1 cellular context compared by ENCODE assay signal in genomic region chr12:6470375-6471163, GRCh38.
TF ChIP-seq lines count a peak whose summit lies in the region.

Gene VAMP1, minus strand, starts transcription at chr12:6470677. Its CDS starts 146 bp downstream, at chr12:6470531.

TF ChIP-seq in HepG2, 621 proteins besides CTCF, POLR2A, EP300 and RAD21 (continued from another document and continues in another):
- TF ChIP-seq ZGPAT (CRISPR knock-in tag; IDR thresholded peaks at IDR 0.05), result peak; percentile 88
- TF ChIP-seq MED13 (CRISPR knock-in tag; IDR thresholded peaks at IDR 0.05), result no peak
- peak; percentile 35; the same call in 1 of the 2 replicates for TF ChIP-seq GATAD1 (CRISPR knock-in tag; IDR thresholded peaks at IDR 0.05)
- no peak; the same call in none of the 2 replicates for TF ChIP-seq ZBTB26 (CRISPR knock-in tag; IDR thresholded peaks at IDR 0.05; ENCODE audit: borderline replicate concordance)
- no peak for TF ChIP-seq SOX6 (IDR thresholded peaks at IDR 0.05)
- TF ChIP-seq SOX6 (CRISPR knock-in tag; IDR thresholded peaks at IDR 0.05), result peak; percentile 73; the same call in 1 of the 2 replicates
- no peak for TF ChIP-seq ZNF10 (CRISPR knock-in tag; IDR thresholded peaks at IDR 0.05; ENCODE audit: borderline replicate concordance, low read depth)
- TF ChIP-seq ZSCAN5A (CRISPR knock-in tag; IDR thresholded peaks at IDR 0.05; ENCODE audit: borderline replicate concordance), result no peak
- TF ChIP-seq PRDM10 (CRISPR knock-in tag; IDR thresholded peaks at IDR 0.05; ENCODE audit: low read depth), result 0 out of 2 replicates have a peak, but pooled peaks have one; percentile 42
- TF ChIP-seq AHDC1 (CRISPR knock-in tag; IDR thresholded peaks at IDR 0.05; ENCODE audit: borderline replicate concordance), result peak; percentile 63
- TF ChIP-seq ZKSCAN5 (CRISPR knock-in tag; IDR thresholded peaks at IDR 0.05), result no peak
- TF ChIP-seq BRD4 (CRISPR knock-in tag; IDR thresholded peaks at IDR 0.05), result no peak
- TF ChIP-seq SMC3 (IDR thresholded peaks at IDR 0.05; ENCODE audit: low read length), result no peak
- no peak for TF ChIP-seq FLYWCH1 (CRISPR knock-in tag; IDR thresholded peaks at IDR 0.05)
- TF ChIP-seq ZNF264 (CRISPR knock-in tag; IDR thresholded peaks at IDR 0.05), result peak; percentile 64
- no peak for TF ChIP-seq ZNF282 (IDR thresholded peaks at IDR 0.05; ENCODE audit: partially characterized antibody)
- TF ChIP-seq THAP9 (CRISPR knock-in tag; IDR thresholded peaks at IDR 0.05; ENCODE audit: borderline replicate concordance), result peak; percentile 56; the same call in 1 of the 2 replicates
- TF ChIP-seq ATF7 (IDR thresholded peaks at IDR 0.05), result no peak
- TF ChIP-seq ATF7 (CRISPR knock-in tag; IDR thresholded peaks at IDR 0.05), result no peak
- TF ChIP-seq ZZZ3 (CRISPR knock-in tag; IDR thresholded peaks at IDR 0.05; ENCODE audit: borderline replicate concordance), result 0 out of 2 replicates have a peak, but pooled peaks have one; percentile 14
- TF ChIP-seq ZNF383 (CRISPR knock-in tag; IDR thresholded peaks at IDR 0.05; ENCODE audit: borderline replicate concordance), result no peak
- TF ChIP-seq ZNF713 (CRISPR knock-in tag; IDR thresholded peaks at IDR 0.05), result no peak
- peak; percentile 43 for TF ChIP-seq CREM (IDR thresholded peaks at IDR 0.05)
- TF ChIP-seq CREM (CRISPR knock-in tag; IDR thresholded peaks at IDR 0.05), result no peak
- TF ChIP-seq THRA (CRISPR knock-in tag; IDR thresholded peaks at IDR 0.05; ENCODE audit: borderline replicate concordance), result peak; percentile 30; the same call in 1 of the 2 replicates
- no peak for TF ChIP-seq KDM6A (CRISPR knock-in tag; IDR thresholded peaks at IDR 0.05; ENCODE audit: low read depth)
- TF ChIP-seq KAT7 (CRISPR knock-in tag; IDR thresholded peaks at IDR 0.05; ENCODE audit: borderline replicate concordance), result peak; percentile 59; the same call in 1 of the 2 replicates
- TF ChIP-seq GZF1 (CRISPR knock-in tag; IDR thresholded peaks at IDR 0.05), result 0 out of 2 replicates have a peak, but pooled peaks have one; percentile 21
- peak; percentile 65; the same call in 1 of the 2 replicates for TF ChIP-seq GFI1 (CRISPR knock-in tag; IDR thresholded peaks at IDR 0.05; ENCODE audit: borderline replicate concordance)
- peak; percentile 93 for TF ChIP-seq ARID4A (CRISPR knock-in tag; IDR thresholded peaks at IDR 0.05; ENCODE audit: borderline replicate concordance)
- TF ChIP-seq SPEN (CRISPR knock-in tag; IDR thresholded peaks at IDR 0.05; ENCODE audit: low read depth), result peak; percentile 67; the same call in 1 of the 2 replicates
